Comparison of ENCODE assay signal across 1 cellular context in genomic region chr6:2542858-2543218, GRCh38.
A peak's percentile ranks its signal among the peaks of the same experiment; 100 is the strongest.
TF ChIP-seq lines count a peak whose summit lies in the region.

No MANE protein-coding gene starts in this region.

TF ChIP-seq in HepG2, 621 proteins besides CTCF, POLR2A, EP300 and RAD21 (continued from another document and continues in another):
- TF ChIP-seq, protein P1, sequence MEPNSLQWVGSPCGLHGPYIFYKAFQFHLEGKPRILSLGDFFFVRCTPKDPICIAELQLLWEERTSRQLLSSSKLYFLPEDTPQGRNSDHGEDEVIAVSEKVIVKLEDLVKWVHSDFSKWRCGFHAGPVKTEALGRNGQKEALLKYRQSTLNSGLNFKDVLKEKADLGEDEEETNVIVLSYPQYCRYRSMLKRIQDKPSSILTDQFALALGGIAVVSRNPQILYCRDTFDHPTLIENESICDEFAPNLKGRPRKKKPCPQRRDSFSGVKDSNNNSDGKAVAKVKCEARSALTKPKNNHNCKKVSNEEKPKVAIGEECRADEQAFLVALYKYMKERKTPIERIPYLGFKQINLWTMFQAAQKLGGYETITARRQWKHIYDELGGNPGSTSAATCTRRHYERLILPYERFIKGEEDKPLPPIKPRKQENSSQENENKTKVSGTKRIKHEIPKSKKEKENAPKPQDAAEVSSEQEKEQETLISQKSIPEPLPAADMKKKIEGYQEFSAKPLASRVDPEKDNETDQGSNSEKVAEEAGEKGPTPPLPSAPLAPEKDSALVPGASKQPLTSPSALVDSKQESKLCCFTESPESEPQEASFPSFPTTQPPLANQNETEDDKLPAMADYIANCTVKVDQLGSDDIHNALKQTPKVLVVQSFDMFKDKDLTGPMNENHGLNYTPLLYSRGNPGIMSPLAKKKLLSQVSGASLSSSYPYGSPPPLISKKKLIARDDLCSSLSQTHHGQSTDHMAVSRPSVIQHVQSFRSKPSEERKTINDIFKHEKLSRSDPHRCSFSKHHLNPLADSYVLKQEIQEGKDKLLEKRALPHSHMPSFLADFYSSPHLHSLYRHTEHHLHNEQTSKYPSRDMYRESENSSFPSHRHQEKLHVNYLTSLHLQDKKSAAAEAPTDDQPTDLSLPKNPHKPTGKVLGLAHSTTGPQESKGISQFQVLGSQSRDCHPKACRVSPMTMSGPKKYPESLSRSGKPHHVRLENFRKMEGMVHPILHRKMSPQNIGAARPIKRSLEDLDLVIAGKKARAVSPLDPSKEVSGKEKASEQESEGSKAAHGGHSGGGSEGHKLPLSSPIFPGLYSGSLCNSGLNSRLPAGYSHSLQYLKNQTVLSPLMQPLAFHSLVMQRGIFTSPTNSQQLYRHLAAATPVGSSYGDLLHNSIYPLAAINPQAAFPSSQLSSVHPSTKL (CRISPR knock-in tag; IDR thresholded peaks at IDR 0.05) = peak; percentile 67
- TF ChIP-seq NFE2L1 (CRISPR knock-in tag; IDR thresholded peaks at IDR 0.05; ENCODE audit: borderline replicate concordance) = no peak
- no peak for TF ChIP-seq ZFP36L1 (CRISPR knock-in tag; IDR thresholded peaks at IDR 0.05)
- TF ChIP-seq KLF12 (CRISPR knock-in tag; IDR thresholded peaks at IDR 0.05; ENCODE audit: borderline replicate concordance) = no peak
- TF ChIP-seq, protein P2, sequence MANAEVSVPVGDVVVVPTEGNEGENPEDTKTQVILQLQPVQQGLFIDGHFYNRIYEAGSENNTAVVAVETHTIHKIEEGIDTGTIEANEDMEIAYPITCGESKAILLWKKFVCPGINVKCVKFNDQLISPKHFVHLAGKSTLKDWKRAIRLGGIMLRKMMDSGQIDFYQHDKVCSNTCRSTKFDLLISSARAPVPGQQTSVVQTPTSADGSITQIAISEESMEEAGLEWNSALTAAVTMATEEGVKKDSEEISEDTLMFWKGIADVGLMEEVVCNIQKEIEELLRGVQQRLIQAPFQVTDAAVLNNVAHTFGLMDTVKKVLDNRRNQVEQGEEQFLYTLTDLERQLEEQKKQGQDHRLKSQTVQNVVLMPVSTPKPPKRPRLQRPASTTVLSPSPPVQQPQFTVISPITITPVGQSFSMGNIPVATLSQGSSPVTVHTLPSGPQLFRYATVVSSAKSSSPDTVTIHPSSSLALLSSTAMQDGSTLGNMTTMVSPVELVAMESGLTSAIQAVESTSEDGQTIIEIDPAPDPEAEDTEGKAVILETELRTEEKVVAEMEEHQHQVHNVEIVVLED (CRISPR knock-in tag; IDR thresholded peaks at IDR 0.05; ENCODE audit: borderline replicate concordance) = no peak
- no peak for TF ChIP-seq SCMH1 (CRISPR knock-in tag; IDR thresholded peaks at IDR 0.05; ENCODE audit: borderline replicate concordance)
- TF ChIP-seq, protein P3, sequence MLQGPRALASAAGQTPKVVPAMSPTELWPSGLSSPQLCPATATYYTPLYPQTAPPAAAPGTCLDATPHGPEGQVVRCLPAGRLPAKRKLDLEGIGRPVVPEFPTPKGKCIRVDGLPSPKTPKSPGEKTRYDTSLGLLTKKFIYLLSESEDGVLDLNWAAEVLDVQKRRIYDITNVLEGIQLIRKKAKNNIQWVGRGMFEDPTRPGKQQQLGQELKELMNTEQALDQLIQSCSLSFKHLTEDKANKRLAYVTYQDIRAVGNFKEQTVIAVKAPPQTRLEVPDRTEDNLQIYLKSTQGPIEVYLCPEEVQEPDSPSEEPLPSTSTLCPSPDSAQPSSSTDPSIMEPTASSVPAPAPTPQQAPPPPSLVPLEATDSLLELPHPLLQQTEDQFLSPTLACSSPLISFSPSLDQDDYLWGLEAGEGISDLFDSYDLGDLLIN (CRISPR knock-in tag; IDR thresholded peaks at IDR 0.05; ENCODE audit: borderline replicate concordance) = no peak
- TF ChIP-seq, protein P4, sequence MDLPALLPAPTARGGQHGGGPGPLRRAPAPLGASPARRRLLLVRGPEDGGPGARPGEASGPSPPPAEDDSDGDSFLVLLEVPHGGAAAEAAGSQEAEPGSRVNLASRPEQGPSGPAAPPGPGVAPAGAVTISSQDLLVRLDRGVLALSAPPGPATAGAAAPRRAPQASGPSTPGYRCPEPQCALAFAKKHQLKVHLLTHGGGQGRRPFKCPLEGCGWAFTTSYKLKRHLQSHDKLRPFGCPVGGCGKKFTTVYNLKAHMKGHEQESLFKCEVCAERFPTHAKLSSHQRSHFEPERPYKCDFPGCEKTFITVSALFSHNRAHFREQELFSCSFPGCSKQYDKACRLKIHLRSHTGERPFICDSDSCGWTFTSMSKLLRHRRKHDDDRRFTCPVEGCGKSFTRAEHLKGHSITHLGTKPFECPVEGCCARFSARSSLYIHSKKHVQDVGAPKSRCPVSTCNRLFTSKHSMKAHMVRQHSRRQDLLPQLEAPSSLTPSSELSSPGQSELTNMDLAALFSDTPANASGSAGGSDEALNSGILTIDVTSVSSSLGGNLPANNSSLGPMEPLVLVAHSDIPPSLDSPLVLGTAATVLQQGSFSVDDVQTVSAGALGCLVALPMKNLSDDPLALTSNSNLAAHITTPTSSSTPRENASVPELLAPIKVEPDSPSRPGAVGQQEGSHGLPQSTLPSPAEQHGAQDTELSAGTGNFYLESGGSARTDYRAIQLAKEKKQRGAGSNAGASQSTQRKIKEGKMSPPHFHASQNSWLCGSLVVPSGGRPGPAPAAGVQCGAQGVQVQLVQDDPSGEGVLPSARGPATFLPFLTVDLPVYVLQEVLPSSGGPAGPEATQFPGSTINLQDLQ (CRISPR knock-in tag; IDR thresholded peaks at IDR 0.05) = no peak
- TF ChIP-seq FOXA3 (CRISPR knock-in tag; IDR thresholded peaks at IDR 0.05) = 0 out of 2 replicates have a peak, but pooled peaks have one; percentile 14
- TF ChIP-seq IKZF5 (CRISPR knock-in tag; IDR thresholded peaks at IDR 0.05) = 0 out of 2 replicates have a peak, but pooled peaks have one; percentile 27
- no peak for TF ChIP-seq ZNF251 (CRISPR knock-in tag; IDR thresholded peaks at IDR 0.05)
- TF ChIP-seq IRF1 (CRISPR knock-in tag; IDR thresholded peaks at IDR 0.05; ENCODE audit: low read depth) = no peak
- peak; percentile 68 for TF ChIP-seq CEBPG (CRISPR knock-in tag; IDR thresholded peaks at IDR 0.05)
- TF ChIP-seq ZNF234 (CRISPR knock-in tag; conservative IDR thresholded peaks at IDR 0.05) = no peak
- no peak for TF ChIP-seq KMT2A (CRISPR knock-in tag; IDR thresholded peaks at IDR 0.05)
- TF ChIP-seq HNRNPUL1 (IDR thresholded peaks at IDR 0.05; ENCODE audit: low read depth, low read length) = no peak
- TF ChIP-seq HDAC2 (CRISPR knock-in tag; IDR thresholded peaks at IDR 0.05) = peak; percentile 43; the same call in 1 of the 2 replicates
- TF ChIP-seq GZF1 (CRISPR knock-in tag; IDR thresholded peaks at IDR 0.05) = no peak
- TF ChIP-seq BCL6 (CRISPR knock-in tag; IDR thresholded peaks at IDR 0.05) = peak; percentile 70
- TF ChIP-seq MLLT10 (CRISPR knock-in tag; IDR thresholded peaks at IDR 0.05) = no peak
- TF ChIP-seq SRY (CRISPR knock-in tag; IDR thresholded peaks at IDR 0.05) = no peak
- 0 out of 2 replicates have a peak, but pooled peaks have one; percentile 29 for TF ChIP-seq ZNF12 (CRISPR knock-in tag; IDR thresholded peaks at IDR 0.05)
- TF ChIP-seq TFE3 (CRISPR knock-in tag; IDR thresholded peaks at IDR 0.05) = peak; percentile 34; the same call in 1 of the 2 replicates
- no peak for TF ChIP-seq JUN (CRISPR knock-in tag; IDR thresholded peaks at IDR 0.05)
- 0 out of 2 replicates have a peak, but pooled peaks have one; percentile 30 for TF ChIP-seq SAP130 (CRISPR knock-in tag; IDR thresholded peaks at IDR 0.05; ENCODE audit: low read depth)
- TF ChIP-seq ZFP90 (CRISPR knock-in tag; IDR thresholded peaks at IDR 0.05; ENCODE audit: borderline replicate concordance) = no peak
- TF ChIP-seq NCOA1 (CRISPR knock-in tag; IDR thresholded peaks at IDR 0.05) = no peak
- no peak for TF ChIP-seq SOX13 (IDR thresholded peaks at IDR 0.05)
- peak in 1 of 2 experiments; percentile 41; a peak in 1 of 4 replicates for TF ChIP-seq SOX13 (CRISPR knock-in tag; conservative IDR thresholded peaks at IDR 0.05 in 1 of 2, IDR thresholded peaks at IDR 0.05 in 1 of 2)
- TF ChIP-seq FOXO1 (CRISPR knock-in tag; IDR thresholded peaks at IDR 0.05) = no peak
- no peak for TF ChIP-seq GABPB1 (CRISPR knock-in tag; IDR thresholded peaks at IDR 0.05)
- no peak for TF ChIP-seq BCLAF1 (IDR thresholded peaks at IDR 0.05)
- TF ChIP-seq MZF1 (CRISPR knock-in tag; IDR thresholded peaks at IDR 0.05; ENCODE audit: borderline replicate concordance) = no peak
- TF ChIP-seq ZNF335 (CRISPR knock-in tag; IDR thresholded peaks at IDR 0.05) = no peak
- TF ChIP-seq, protein P5, sequence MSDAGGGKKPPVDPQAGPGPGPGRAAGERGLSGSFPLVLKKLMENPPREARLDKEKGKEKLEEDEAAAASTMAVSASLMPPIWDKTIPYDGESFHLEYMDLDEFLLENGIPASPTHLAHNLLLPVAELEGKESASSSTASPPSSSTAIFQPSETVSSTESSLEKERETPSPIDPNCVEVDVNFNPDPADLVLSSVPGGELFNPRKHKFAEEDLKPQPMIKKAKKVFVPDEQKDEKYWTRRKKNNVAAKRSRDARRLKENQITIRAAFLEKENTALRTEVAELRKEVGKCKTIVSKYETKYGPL (CRISPR knock-in tag; IDR thresholded peaks at IDR 0.05) = no peak
- TF ChIP-seq JARID2 (CRISPR knock-in tag; IDR thresholded peaks at IDR 0.05; ENCODE audit: insufficient replicate concordance) = no peak
- no peak for TF ChIP-seq HMG20B (CRISPR knock-in tag; conservative IDR thresholded peaks at IDR 0.05)
- TF ChIP-seq MIER2 (CRISPR knock-in tag; IDR thresholded peaks at IDR 0.05) = 0 out of 2 replicates have a peak, but pooled peaks have one; percentile 20
- TF ChIP-seq ELF3 (CRISPR knock-in tag; IDR thresholded peaks at IDR 0.05) = peak; percentile 27; the same call in 1 of the 2 replicates
